In the genomic region with DNA sequence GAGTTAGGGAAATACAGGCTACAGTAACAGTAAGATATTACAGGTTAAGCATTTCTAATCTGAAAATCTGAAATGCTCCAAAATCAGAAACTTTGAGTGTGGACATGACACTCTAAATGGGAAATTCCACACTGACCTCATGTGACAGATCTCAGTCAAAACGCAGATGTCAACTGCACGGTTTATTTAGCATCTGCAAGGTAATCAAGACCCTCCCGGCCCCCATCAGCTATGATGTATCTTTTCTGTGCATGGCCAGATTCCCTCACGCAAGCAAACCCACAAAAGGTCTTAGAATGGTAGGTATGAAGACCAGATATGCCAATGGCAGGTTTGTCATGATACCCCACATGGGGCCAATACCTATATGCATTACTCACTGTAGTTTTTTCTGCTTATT, we compare ENCODE assay signal across 27 cellular contexts.
"Had no signal": no experiment of that assay in that cellular context is flagged by ENCODE, and none has a peak within 500 bp of the region (broad histone marks: within the 10 kb centered on the region; RNA-seq: fewer than 3 reads in every experiment).

No MANE protein-coding gene starts in this region.

- H2AFZ ChIP-seq: neural progenitor cell had no signal

- H3K9ac ChIP-seq: neural progenitor cell had no signal

- ATAC-seq: right lobe of liver; stimulated activated naive B cell treated with anti-CD40 and anti-IgM and Interleukin-4, amounts not matched to agents 10 μg/mL and 1 μg/mL and 100 μg/mL, for 72 hours; upper lobe of right lung had no signal

- H3K4me1 ChIP-seq: left ventricle myocardium inferior, neural progenitor cell, right atrium auricular region, right lobe of liver, thyroid gland, upper lobe of right lung had no signal

- H3K36me3 ChIP-seq: left ventricle myocardium inferior, neural progenitor cell, neutrophil, ovary, right atrium auricular region, right lobe of liver, thyroid gland, transverse colon, upper lobe of right lung had no signal

- H3K4me3 ChIP-seq: left ventricle myocardium inferior, lung, neural progenitor cell, ovary, right atrium auricular region, right lobe of liver, smooth muscle cell, thyroid gland, transverse colon, upper lobe of right lung had no signal

- H3K9me3 ChIP-seq: neutrophil, ovary, right atrium auricular region, right lobe of liver, thyroid gland, transverse colon, upper lobe of right lung had no signal

- H3K4me2 ChIP-seq: neural progenitor cell, smooth muscle cell had no signal

- H3K9me3 Mint-ChIP-seq: mesothelial cell of epicardium; natural killer cell; nephron progenitor cell; neural progenitor cell; stimulated activated naive CD8-positive, alpha-beta T cell treated with anti-CD3 and anti-CD28 coated beads, Interleukin-15, Interleukin-2, amounts not matched to agents 100 ng/mL and 50 ng/mL, for 24 hours had no signal

- H3K27ac Mint-ChIP-seq: immature natural killer cell; mesothelial cell of epicardium; naive B cell; natural killer cell; nephron progenitor cell; neural progenitor cell; progenitor cell of endocrine pancreas; stimulated activated naive B cell treated with anti-CD40 and anti-IgM and Interleukin-4, amounts not matched to agents 10 μg/mL and 1 μg/mL and 100 μg/mL, for 72 hours; stimulated activated naive CD8-positive, alpha-beta T cell treated with anti-CD3 and anti-CD28 coated beads, Interleukin-15, Interleukin-2, amounts not matched to agents 100 ng/mL and 50 ng/mL, for 24 hours had no signal

- H3K27me3 Mint-ChIP-seq: naive B cell; progenitor cell of endocrine pancreas; stimulated activated naive B cell treated with anti-CD40 and anti-IgM and Interleukin-4, amounts not matched to agents 10 μg/mL and 1 μg/mL and 100 μg/mL, for 72 hours; stimulated activated naive CD8-positive, alpha-beta T cell treated with anti-CD3 and anti-CD28 coated beads, Interleukin-15, Interleukin-2, amounts not matched to agents 100 ng/mL and 50 ng/mL, for 24 hours had no signal

- H3K27ac ChIP-seq: left ventricle myocardium inferior, neural progenitor cell, neutrophil, ovary, right atrium auricular region, right lobe of liver, thyroid gland, transverse colon, upper lobe of right lung had no signal

- FAIRE-seq: islet of Langerhans, kidney, urothelium cell line had no signal

- H3K36me3 Mint-ChIP-seq: mesothelial cell of epicardium; naive B cell; natural killer cell; neural progenitor cell; stimulated activated naive B cell treated with anti-CD40 and anti-IgM and Interleukin-4, amounts not matched to agents 10 μg/mL and 1 μg/mL and 100 μg/mL, for 72 hours had no signal

- H3K4me1 Mint-ChIP-seq: mesothelial cell of epicardium, nephron progenitor cell, neural progenitor cell had no signal

- H3K27me3 ChIP-seq: neural progenitor cell, neutrophil, ovary, right atrium auricular region, right lobe of liver, thyroid gland, transverse colon, upper lobe of right lung had no signal

- DNase-seq: hypothalamus; immature natural killer cell; kidney; left ventricle myocardium inferior; mesendoderm; naive B cell; natural killer cell; nephron progenitor cell; ovary; right lobe of liver; stimulated activated CD4-positive, alpha-beta T cell treated with anti-CD3 and anti-CD28 coated beads, Interleukin-1b, Interleukin-23, amount 100 ng/mL, for 48 hours; stimulated activated CD4-positive, alpha-beta T cell treated with anti-CD3 and anti-CD28 coated beads, Interleukin-2, amount 100 ng/mL, for 48 hours; stimulated activated naive B cell treated with anti-CD40 and anti-IgM and Interleukin-4, amounts not matched to agents 10 μg/mL and 1 μg/mL and 100 μg/mL, for 72 hours; substantia nigra; thyroid gland; transverse colon; upper lobe of right lung had no signal

- H3K4me3 Mint-ChIP-seq: immature natural killer cell; mesothelial cell of epicardium; naive B cell; natural killer cell; nephron progenitor cell; neural progenitor cell; stimulated activated naive B cell treated with anti-CD40 and anti-IgM and Interleukin-4, amounts not matched to agents 10 μg/mL and 1 μg/mL and 100 μg/mL, for 72 hours; stimulated activated naive CD8-positive, alpha-beta T cell treated with anti-CD3 and anti-CD28 coated beads, Interleukin-15, Interleukin-2, amounts not matched to agents 100 ng/mL and 50 ng/mL, for 24 hours had no signal
